25 cellular contexts compared by ENCODE assay signal in genomic region chrX:22057667-22058066, GRCh38. TPM values are rescaled to one million over a fixed set of nuclear protein-coding genes. Genes with fewer than 3 reads are reported as not detected.
A peak's percentile ranks its signal among the peaks of the same experiment; 100 is the strongest.
DNase-seq lines count a peak whose midpoint lies in the region; ATAC-seq and TF ChIP-seq lines count a peak whose summit lies in the region.
"Had no signal": no experiment of that assay in that cellular context is flagged by ENCODE, and none has a peak within 500 bp of the region (broad histone marks: within the 10 kb centered on the region; RNA-seq: fewer than 3 reads in every experiment).

No MANE protein-coding gene starts in this region.

- no peak overlapping the region for H3K4me3 ChIP-seq in Caco-2 (ENCODE audit: low read depth, low read length)
- H3K4me3 ChIP-seq: ascending aorta, Peyer's patch, prostate gland, tibial artery had no signal

- H3K27me3 Mint-ChIP-seq in Caco-2 (ENCODE audit: insufficient read depth, unreplicated experiment) (no peaks in the 10 kb centered on the region), MCF 10A (ENCODE audit: insufficient read depth, unreplicated experiment) (peaks cover 83% of the 10 kb centered on the region)
- H3K27me3 Mint-ChIP-seq: CD4-positive, alpha-beta memory T cell had no signal

- H3K4me1 Mint-ChIP-seq in Caco-2 (ENCODE audit: low read depth, unreplicated experiment), result peaks cover 8% of the 10 kb centered on the region
- peaks cover 11% of the 10 kb centered on the region for H3K4me1 Mint-ChIP-seq in MCF 10A (ENCODE audit: insufficient read depth, unreplicated experiment)

- CTCF ChIA-PET in Caco-2 (lab: Charles Lee) (no interaction called here), MCF 10A (lab: Yijun Ruan, JAX) (interaction anchor here (2.0 kb wide), 1 partner anchor 78 kb away, joined by 5 read pairs; no protein-coding TSS in a partner anchor)

- ATAC-seq in GM18511 (IDR thresholded peaks at IDR 0.05; ENCODE audit: unreplicated experiment) (peak; percentile 36), HG03432 (IDR thresholded peaks at IDR 0.05; ENCODE audit: unreplicated experiment) (peak; percentile 33), HG03460 (IDR thresholded peaks at IDR 0.05; ENCODE audit: unreplicated experiment) (no peak)
- ATAC-seq: HepG2 had no signal

- no peaks in the 10 kb centered on the region for H3K4me1 ChIP-seq in Caco-2
- H3K4me1 ChIP-seq: ascending aorta, Peyer's patch, prostate gland, tibial artery had no signal

- H3K9me3 Mint-ChIP-seq in Caco-2 (ENCODE audit: unreplicated experiment) (no peaks in the 10 kb centered on the region), MCF 10A (ENCODE audit: unreplicated experiment) (no peaks in the 10 kb centered on the region)
- H3K9me3 Mint-ChIP-seq: CD4-positive, alpha-beta memory T cell had no signal

- TF ChIP-seq CTCF in Caco-2 (IDR thresholded peaks at IDR 0.05; ENCODE audit: insufficient read depth in 1 of 2, low read depth in 1 of 2, low read length in 1 of 2, severe bottlenecking in 1 of 2, unreplicated experiment in 1 of 2) (no peak), MCF 10A (IDR thresholded peaks at IDR 0.05; ENCODE audit: unreplicated experiment) (no peak)

- no peaks in the 10 kb centered on the region for H3K36me3 ChIP-seq in Caco-2 (ENCODE audit: control insufficient read depth, insufficient read depth, low read length)
- H3K36me3 ChIP-seq: ascending aorta, Peyer's patch, prostate gland, tibial artery had no signal

- POLR2A ChIA-PET in Caco-2 (lab: Charles Lee) (no interaction called here), MCF 10A (lab: Yijun Ruan, JAX) (no interaction called here)

- H3K4me3 Mint-ChIP-seq in Caco-2 (ENCODE audit: unreplicated experiment) (no peak overlapping the region), MCF 10A (ENCODE audit: unreplicated experiment) (no peak overlapping the region)
- H3K4me3 Mint-ChIP-seq: CD4-positive, alpha-beta memory T cell; H9 had no signal

- intact Hi-C loops in Caco-2 (cut with micrococcal nuclease; ENCODE audit: unreplicated experiment) (no loop called here), MCF 10A (cut with micrococcal nuclease) (no loop called here)

- H3K27ac Mint-ChIP-seq in Caco-2 (ENCODE audit: unreplicated experiment) (no peak overlapping the region), MCF 10A (ENCODE audit: low read depth, unreplicated experiment) (no peak overlapping the region)
- H3K27ac Mint-ChIP-seq: CD4-positive, alpha-beta memory T cell; H9 had no signal

- no peaks in the 10 kb centered on the region for H3K27me3 ChIP-seq in Caco-2 (replicated peaks; ENCODE audit: control insufficient read depth, insufficient read depth, low read length)
- H3K27me3 ChIP-seq: ascending aorta, Peyer's patch, tibial artery had no signal

- no peaks in the 10 kb centered on the region for H3K9me3 ChIP-seq in Caco-2
- H3K9me3 ChIP-seq: ascending aorta, Peyer's patch, prostate gland, tibial artery had no signal

- DNase-seq in DMS79 (lab: John Stamatoyannopoulos, UW) (peak; percentile 10), germinal center (ENCODE audit: low spot score) (peak; percentile 23), Caco-2 (no peak), MCF 10A (ENCODE audit: unreplicated experiment) (no peak), NCI-H446 (lab: John Stamatoyannopoulos, UW) (no peak)
- DNase-seq: activated CD4-positive, alpha-beta T cell treated with anti-CD3 and anti-CD28 coated beads for 4 hours; activated CD8-positive, alpha-beta memory T cell treated with anti-CD3 and anti-CD28 coated beads, Interleukin-2, amount 50 U/mL, for 48 hours; activated gamma-delta T cell treated with Interleukin-2 at 50 U/mL for 16 hours; CD4-positive, alpha-beta memory T cell; central memory CD4-positive, alpha-beta T cell; DND-41; glutamatergic neuron; H9; NCI-H1105; NCI-H2081 treated with DMSO at 0.1 percent for 48 hours; stimulated activated naive CD4-positive, alpha-beta T cell; T-helper 1 cell; tibial artery had no signal

- no TSS peak for BruUV-seq in Caco-2 (replicated peaks; lab: Mats Ljungman, UMichigan)
- no TSS peak for BruUV-seq in MCF 10A (replicated peaks; lab: Mats Ljungman, UMichigan)

- no peaks in the 10 kb centered on the region for H3K36me3 Mint-ChIP-seq in Caco-2 (ENCODE audit: insufficient read depth, unreplicated experiment)
- no peaks in the 10 kb centered on the region for H3K36me3 Mint-ChIP-seq in MCF 10A (ENCODE audit: insufficient read depth, unreplicated experiment)
- H3K36me3 Mint-ChIP-seq: CD4-positive, alpha-beta memory T cell had no signal

RNA-seq across cellular contexts. Expression of gene PHEX, which starts 25.5 kb away (rescaled TPM):
- total RNA-seq in Caco-2 (2022), result 0.67 and 0.75 TPM in 2 replicates
- 0.69 and 0.89 TPM in 2 replicates for total RNA-seq in MCF 10A (2022)

Comparison
In these comparisons a context has a peak if more than half of its experiments do, and no peak if none do; other contexts are left out.
1. DNase-seq: peak in DMS79 (single experiment) and germinal center (single experiment); none in Caco-2 (0 of 2), MCF 10A (single experiment) and NCI-H446 (0 of 2).